ENCODE assay signal across 1 cellular context in the genomic region with DNA sequence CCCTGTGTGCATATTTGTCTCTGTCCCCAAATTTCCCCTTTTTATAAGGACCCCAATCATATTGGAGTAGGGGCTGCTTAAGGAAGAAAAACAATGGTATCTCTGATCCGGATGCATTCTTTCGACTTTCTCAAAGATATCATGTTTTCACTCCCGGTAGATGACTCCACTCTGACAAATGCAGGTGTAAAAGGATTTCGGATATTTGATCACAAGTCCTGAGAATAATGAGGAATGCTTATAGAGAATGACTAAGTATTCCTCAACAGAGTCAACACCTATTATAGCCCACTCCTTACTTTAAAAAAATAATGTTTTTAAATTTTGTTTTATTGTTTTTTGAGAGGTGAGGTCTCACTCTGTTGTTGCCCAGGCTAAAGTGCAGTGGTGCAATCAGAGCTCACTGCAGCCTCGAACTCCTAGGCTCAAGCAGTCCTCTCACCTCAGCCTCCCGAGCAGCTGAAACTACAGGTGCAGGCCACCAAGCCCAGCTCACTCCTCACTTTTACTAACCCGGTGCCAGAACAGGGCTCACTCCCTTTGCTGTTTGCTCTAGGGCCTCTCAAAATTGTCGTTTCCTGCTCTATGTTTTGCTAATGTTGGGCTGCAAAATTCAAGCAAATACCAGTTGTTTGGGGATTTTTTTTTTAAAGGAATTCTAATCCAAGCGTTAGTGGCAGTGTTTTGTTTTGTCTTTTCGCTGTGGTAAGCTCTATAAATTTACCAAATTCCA.
TF ChIP-seq lines count a peak whose summit lies in the region.

No MANE protein-coding gene starts in this region.

TF ChIP-seq in H1, 55 proteins besides CTCF, POLR2A, EP300 and RAD21:
- TF ChIP-seq SP1 (IDR thresholded peaks at IDR 0.05; ENCODE audit: low read depth, low read length) = no peak
- TF ChIP-seq EZH2 (IDR thresholded peaks at IDR 0.05; ENCODE audit: low read depth, low read length, severe bottlenecking) = no peak
- no peak for TF ChIP-seq NRF1 (IDR thresholded peaks at IDR 0.05; ENCODE audit: low read depth, low read length)
- no peak for TF ChIP-seq BACH1 (IDR thresholded peaks at IDR 0.05; ENCODE audit: low read length)
